ENCODE assay signal across 8 cellular contexts in the genomic region with DNA sequence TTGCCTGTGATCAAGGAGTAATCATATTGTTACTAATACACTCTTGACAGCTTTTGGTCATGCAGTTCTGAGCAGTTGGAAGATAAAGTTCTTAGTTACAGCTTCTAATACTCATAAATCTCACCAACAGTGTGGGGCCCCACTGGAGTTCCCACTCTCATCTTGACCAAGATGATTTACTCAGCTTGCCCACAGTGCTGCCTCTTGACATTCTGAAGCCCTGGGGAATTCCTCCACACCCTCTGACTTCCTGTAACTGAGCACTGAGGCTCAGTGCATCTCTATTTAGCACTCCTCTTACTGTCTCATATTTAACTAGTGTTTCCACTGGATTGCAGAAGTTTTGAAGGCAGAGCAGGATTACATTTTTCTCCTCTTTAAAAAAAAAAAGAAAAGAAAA. TPM values are rescaled to one million over a fixed set of nuclear protein-coding genes. Genes with fewer than 3 reads are reported as not detected.
A peak's percentile ranks its signal among the peaks of the same experiment; 100 is the strongest.
DNase-seq lines count a peak whose midpoint lies in the region; ATAC-seq and TF ChIP-seq lines count a peak whose summit lies in the region.

No MANE protein-coding gene starts in this region.

- no peak overlapping the region for H2BK12ac ChIP-seq in mesenchymal stem cell (ENCODE audit: low read length in 2 of 2)

- TF ChIP-seq CTCF in left ventricle myocardium inferior (IDR thresholded peaks at IDR 0.05; ENCODE audit: borderline replicate concordance) = no peak

- H3K4ac ChIP-seq in mesenchymal stem cell (ENCODE audit: low read depth in 1 of 2, low read length in 2 of 2) = no peak overlapping the region

- ATAC-seq in Right ventricle myocardium superior (ENCODE audit: poor library complexity) = no peak
- peak; percentile 46 for ATAC-seq in HG03066 (IDR thresholded peaks at IDR 0.05; ENCODE audit: low read depth, unreplicated experiment)
- ATAC-seq in activated naive CD8-positive, alpha-beta T cell treated with anti-CD3 and anti-CD28 coated beads, Interleukin-2, amount 10 ng/mL, durations not matched to agents 7 days and 5 days (ENCODE audit: low read depth) = peak; percentile 9

- no peaks in the 10 kb centered on the region for H3K9me3 Mint-ChIP-seq in activated naive CD8-positive, alpha-beta T cell treated with anti-CD3 and anti-CD28 coated beads, Interleukin-2, amount 10 ng/mL, durations not matched to agents 7 days and 5 days
- no peaks in the 10 kb centered on the region for H3K9me3 Mint-ChIP-seq in stimulated activated naive CD8-positive, alpha-beta T cell treated with anti-CD3 and anti-CD28 coated beads, Interleukin-15, Interleukin-2, amounts not matched to agents 100 ng/mL and 50 ng/mL, for 24 hours

- H3K36me3 Mint-ChIP-seq in activated naive CD8-positive, alpha-beta T cell treated with anti-CD3 and anti-CD28 coated beads, Interleukin-2, amount 10 ng/mL, durations not matched to agents 7 days and 5 days = peaks cover 14% of the 10 kb centered on the region
- H3K36me3 Mint-ChIP-seq in stimulated activated naive CD8-positive, alpha-beta T cell treated with anti-CD3 and anti-CD28 coated beads, Interleukin-15, Interleukin-2, amounts not matched to agents 100 ng/mL and 50 ng/mL, for 24 hours (ENCODE audit: low read depth) = peaks cover 11% of the 10 kb centered on the region

- in situ Hi-C loops in SK-MEL-5 (cut with HindIII; ENCODE audit: low pct_unique_long_range_greater_than_20kb, low sequenced_read_pairs) = no loop called here

- peak overlapping the region; percentile 80 for H3K27ac Mint-ChIP-seq in activated naive CD8-positive, alpha-beta T cell treated with anti-CD3 and anti-CD28 coated beads, Interleukin-2, amount 10 ng/mL, durations not matched to agents 7 days and 5 days
- H3K27ac Mint-ChIP-seq in stimulated activated naive CD8-positive, alpha-beta T cell treated with anti-CD3 and anti-CD28 coated beads, Interleukin-15, Interleukin-2, amounts not matched to agents 100 ng/mL and 50 ng/mL, for 24 hours = peak overlapping the region; percentile 98

- H3K79me1 ChIP-seq in mesenchymal stem cell (replicated peaks; ENCODE audit: low read length, poor library complexity, severe bottlenecking) = peaks cover 4% of the 10 kb centered on the region

- no peak overlapping the region for H3K14ac ChIP-seq in mesenchymal stem cell (ENCODE audit: low read length in 2 of 2)

- H2BK5ac ChIP-seq in mesenchymal stem cell (ENCODE audit: low read depth, low read length, poor library complexity, severe bottlenecking) = no peak overlapping the region

- no peak overlapping the region for H2AK5ac ChIP-seq in mesenchymal stem cell (ENCODE audit: low read length, severe bottlenecking)

- H3K27ac ChIP-seq in left ventricle myocardium inferior (replicated peaks) (peak overlapping the region; percentile 96), mesenchymal stem cell (ENCODE audit: low read length, poor library complexity, severe bottlenecking) (peak overlapping the region; percentile 65)

- peaks cover 54% of the 10 kb centered on the region for H3K4me1 Mint-ChIP-seq in activated naive CD8-positive, alpha-beta T cell treated with anti-CD3 and anti-CD28 coated beads, Interleukin-2, amount 10 ng/mL, durations not matched to agents 7 days and 5 days
- H3K4me1 Mint-ChIP-seq in stimulated activated naive CD8-positive, alpha-beta T cell treated with anti-CD3 and anti-CD28 coated beads, Interleukin-15, Interleukin-2, amounts not matched to agents 100 ng/mL and 50 ng/mL, for 24 hours (ENCODE audit: low read depth) = peaks cover 74% of the 10 kb centered on the region

- intact Hi-C loops in left ventricle myocardium inferior (cut with micrococcal nuclease) (no loop called here), Right ventricle myocardium superior (cut with DNase I) (no loop called here)

- peak overlapping the region; percentile 96 for H3K9ac ChIP-seq in mesenchymal stem cell (ENCODE audit: low read length)

- no peak overlapping the region for H4K91ac ChIP-seq in mesenchymal stem cell (ENCODE audit: low read length)

- no peak overlapping the region for H2BK15ac ChIP-seq in mesenchymal stem cell (ENCODE audit: low read depth, poor library complexity, severe bottlenecking)

- H3K4me1 ChIP-seq in left ventricle myocardium inferior = peaks cover 96% of the 10 kb centered on the region
- H3K4me1 ChIP-seq in mesenchymal stem cell (ENCODE audit: control insufficient read depth, insufficient read depth, low read depth, low read length) = peaks cover 16% of the 10 kb centered on the region

- H3K4me3 ChIP-seq in left ventricle myocardium inferior (no peak overlapping the region), mesenchymal stem cell (ENCODE audit: insufficient read depth in 1 of 2, low read depth in 1 of 2, low read length in 2 of 2) (peak overlapping the region in 1 of 2 experiments; percentile 36)

- peak overlapping the region; percentile 54 for H3K4me3 Mint-ChIP-seq in activated naive CD8-positive, alpha-beta T cell treated with anti-CD3 and anti-CD28 coated beads, Interleukin-2, amount 10 ng/mL, durations not matched to agents 7 days and 5 days
- H3K4me3 Mint-ChIP-seq in stimulated activated naive CD8-positive, alpha-beta T cell treated with anti-CD3 and anti-CD28 coated beads, Interleukin-15, Interleukin-2, amounts not matched to agents 100 ng/mL and 50 ng/mL, for 24 hours = peak overlapping the region; percentile 86

- H3K27me3 Mint-ChIP-seq in activated naive CD8-positive, alpha-beta T cell treated with anti-CD3 and anti-CD28 coated beads, Interleukin-2, amount 10 ng/mL, durations not matched to agents 7 days and 5 days = no peaks in the 10 kb centered on the region
- H3K27me3 Mint-ChIP-seq in stimulated activated naive CD8-positive, alpha-beta T cell treated with anti-CD3 and anti-CD28 coated beads, Interleukin-15, Interleukin-2, amounts not matched to agents 100 ng/mL and 50 ng/mL, for 24 hours = no peaks in the 10 kb centered on the region

- no peak overlapping the region for H3K23ac ChIP-seq in mesenchymal stem cell (ENCODE audit: low read length in 2 of 2)

- H3K9me3 ChIP-seq in left ventricle myocardium inferior (replicated peaks) (no peaks in the 10 kb centered on the region), mesenchymal stem cell (ENCODE audit: control insufficient read depth, low read length) (no peaks in the 10 kb centered on the region)

- H2AFZ ChIP-seq in mesenchymal stem cell (ENCODE audit: low read depth, low read length) = no peak overlapping the region

- H4K8ac ChIP-seq in mesenchymal stem cell (ENCODE audit: low read length) = no peak overlapping the region

- H3K27me3 ChIP-seq in left ventricle myocardium inferior (ENCODE audit: low read depth) = no peaks in the 10 kb centered on the region
- no peaks in the 10 kb centered on the region for H3K27me3 ChIP-seq in mesenchymal stem cell (ENCODE audit: control insufficient read depth in 1 of 2, insufficient read depth in 1 of 2, low read length in 2 of 2)

- no peaks in the 10 kb centered on the region for H3K36me3 ChIP-seq in left ventricle myocardium inferior
- peaks cover 0 to 4% of the 10 kb centered on the region in 2 experiments for H3K36me3 ChIP-seq in mesenchymal stem cell (ENCODE audit: control insufficient read depth in 1 of 2, insufficient read depth in 2 of 2, low read depth in 1 of 2, low read length in 2 of 2)

- POLR2A ChIA-PET in activated naive CD8-positive, alpha-beta T cell treated with anti-CD3 and anti-CD28 coated beads, Interleukin-2, amount 10 ng/mL, durations not matched to agents 7 days and 5 days (lab: Charles Lee) = interaction anchor here (0.7 to 1.5 kb wide), 7 partner anchors 9 to 31 kb away, joined by 3 to 7 read pairs (median 4); a partner anchor contains a TSS

- H3K4me2 ChIP-seq in mesenchymal stem cell (ENCODE audit: low read length, poor library complexity, severe bottlenecking) = no peak overlapping the region

- DNase-seq in left ventricle myocardium inferior (no peak), Right ventricle myocardium superior (no peak), SK-MEL-5 (ENCODE audit: low read depth, low spot score) (peak; percentile 71), mesenchymal stem cell (peak; percentile 90), NCI-H1436 treated with DMSO at 0.1 percent for 48 hours (lab: John Stamatoyannopoulos, UW) (no peak)
- no peak for DNase-seq in activated naive CD8-positive, alpha-beta T cell treated with anti-CD3 and anti-CD28 coated beads, Interleukin-2, amount 10 ng/mL, durations not matched to agents 7 days and 5 days

- no peak overlapping the region for H2BK120ac ChIP-seq in mesenchymal stem cell (ENCODE audit: low read depth, low read length)

- H3K18ac ChIP-seq in mesenchymal stem cell (ENCODE audit: low read depth in 1 of 2, low read length in 2 of 2) = no peak overlapping the region

RNA-seq across cellular contexts. Expression of a gene that starts 1.9 kb away (rescaled TPM):
- total RNA-seq in left ventricle myocardium inferior = 193 TPM
- total RNA-seq in Right ventricle myocardium superior = 184 TPM
- total RNA-seq in SK-MEL-5 (2014; rRNA removed; shearing (Covaris generic)) = 55.7 and 61.3 TPM in 2 replicates
- polyA plus RNA-seq in SK-MEL-5 (2015; cell fraction: cytosol; rRNA removed) = 74.7 and 82.8 TPM in 2 replicates
- 16.7 and 18.0 TPM in 2 replicates for polyA plus RNA-seq in SK-MEL-5 (2015; cell fraction: nucleus; rRNA removed)
- total RNA-seq in activated naive CD8-positive, alpha-beta T cell treated with anti-CD3 and anti-CD28 coated beads, Interleukin-2, amount 10 ng/mL, durations not matched to agents 7 days and 5 days = 100 to 1,000 TPM; 147 to 150 TPM
- polyA plus RNA-seq in mesenchymal stem cell (2013, experiment 1 of 2) = 119 TPM
- 122 TPM for polyA plus RNA-seq in mesenchymal stem cell (2013, experiment 2 of 2)

RNA-seq across cellular contexts. Expression of a gene that starts 2.6 kb away (rescaled TPM):
- total RNA-seq in left ventricle myocardium inferior (84.2 TPM), Right ventricle myocardium superior (84.4 TPM)
- 58.8 and 63.8 TPM in 2 replicates for total RNA-seq in SK-MEL-5 (2014; rRNA removed; shearing (Covaris generic))
- polyA plus RNA-seq in SK-MEL-5 (2015; cell fraction: cytosol; rRNA removed) = 36.5 and 38.1 TPM in 2 replicates
- 114 and 124 TPM in 2 replicates for polyA plus RNA-seq in SK-MEL-5 (2015; cell fraction: nucleus; rRNA removed)
- 100 to 1,000 TPM in 1 of 2 experiments, 10 to 100 TPM in 1; 91.2 to 102 TPM for total RNA-seq in activated naive CD8-positive, alpha-beta T cell treated with anti-CD3 and anti-CD28 coated beads, Interleukin-2, amount 10 ng/mL, durations not matched to agents 7 days and 5 days
- 37.9 TPM for polyA plus RNA-seq in mesenchymal stem cell (2013, experiment 1 of 2)
- polyA plus RNA-seq in mesenchymal stem cell (2013, experiment 2 of 2) = 37.7 TPM

RNA-seq across cellular contexts. Expression of a gene that starts 30.7 kb away (rescaled TPM):
- 21.0 TPM for total RNA-seq in left ventricle myocardium inferior
- total RNA-seq in Right ventricle myocardium superior = 16.6 TPM
- 14.8 and 35.6 TPM in 2 replicates for total RNA-seq in SK-MEL-5 (2014; rRNA removed; shearing (Covaris generic))
- 10.6 and 15.8 TPM in 2 replicates for polyA plus RNA-seq in SK-MEL-5 (2015; cell fraction: cytosol; rRNA removed)
- 15.5 and 16.0 TPM in 2 replicates for polyA plus RNA-seq in SK-MEL-5 (2015; cell fraction: nucleus; rRNA removed)
- 10 to 100 TPM; 53.5 to 55.2 TPM for total RNA-seq in activated naive CD8-positive, alpha-beta T cell treated with anti-CD3 and anti-CD28 coated beads, Interleukin-2, amount 10 ng/mL, durations not matched to agents 7 days and 5 days
- polyA plus RNA-seq in mesenchymal stem cell (2013, experiment 1 of 2) = 26.6 TPM
- polyA plus RNA-seq in mesenchymal stem cell (2013, experiment 2 of 2) = 27.0 TPM

RNA-seq across cellular contexts. Expression of a gene that starts 39.6 kb away (rescaled TPM):
- total RNA-seq in left ventricle myocardium inferior (154 TPM), Right ventricle myocardium superior (148 TPM)
- total RNA-seq in SK-MEL-5 (2014; rRNA removed; shearing (Covaris generic)) = 0.16 and 0.19 TPM in 2 replicates
- 0.06 and 1.3 TPM in 2 replicates for polyA plus RNA-seq in SK-MEL-5 (2015; cell fraction: cytosol; rRNA removed)
- 0.10 and 0.12 TPM in 2 replicates for polyA plus RNA-seq in SK-MEL-5 (2015; cell fraction: nucleus; rRNA removed)
- total RNA-seq in activated naive CD8-positive, alpha-beta T cell treated with anti-CD3 and anti-CD28 coated beads, Interleukin-2, amount 10 ng/mL, durations not matched to agents 7 days and 5 days = not detected
- 0.32 TPM for polyA plus RNA-seq in mesenchymal stem cell (2013, experiment 1 of 2)
- 0.41 TPM for polyA plus RNA-seq in mesenchymal stem cell (2013, experiment 2 of 2)

Comparison
In these comparisons a context has a peak if more than half of its experiments do, and no peak if none do; other contexts are left out.
1. DNase-seq: peak in SK-MEL-5 (single experiment) and mesenchymal stem cell (single experiment); none in left ventricle myocardium inferior (single experiment), Right ventricle myocardium superior (single experiment), activated naive CD8-positive, alpha-beta T cell treated with anti-CD3 and anti-CD28 coated beads, Interleukin-2, amount 10 ng/mL, durations not matched to agents 7 days and 5 days (single experiment) and NCI-H1436 treated with DMSO at 0.1 percent for 48 hours (single experiment).